In genomic region chr3:130276203-130276803, GRCh38 we compare ENCODE assay signal across 9 cellular contexts.
A peak's percentile ranks its signal among the peaks of the same experiment; 100 is the strongest.
DNase-seq lines count a peak whose midpoint lies in the region; ATAC-seq and TF ChIP-seq lines count a peak whose summit lies in the region.
"Had no signal": no experiment of that assay in that cellular context is flagged by ENCODE, and none has a peak within 500 bp of the region (broad histone marks: within the 10 kb centered on the region; RNA-seq: fewer than 3 reads in every experiment).

No MANE protein-coding gene starts in this region.

- H3K27ac ChIP-seq in lower lobe of right lung: no peak overlapping the region

- no peaks in the 10 kb centered on the region for H3K4me1 Mint-ChIP-seq in stimulated activated naive CD8-positive, alpha-beta T cell treated with anti-CD3 and anti-CD28 coated beads, Interleukin-15, amount 100 ng/mL, for 72 hours

- no peaks in the 10 kb centered on the region for H3K36me3 ChIP-seq in lower lobe of right lung

- peak; percentile 94 for TF ChIP-seq CTCF in choroid plexus epithelial cell (conservative IDR thresholded peaks at IDR 0.05; ENCODE audit: low read depth, low read length)
- TF ChIP-seq CTCF in lower lobe of right lung (IDR thresholded peaks at IDR 0.05): peak; percentile 68

- H3K9me3 ChIP-seq in lower lobe of right lung: no peaks in the 10 kb centered on the region

- H3K4me3 ChIP-seq in choroid plexus epithelial cell (ENCODE audit: low read depth, low read length) (no peak overlapping the region), lower lobe of right lung (no peak overlapping the region)

- peaks cover 20% of the 10 kb centered on the region for H3K27me3 Mint-ChIP-seq in stimulated activated naive CD8-positive, alpha-beta T cell treated with anti-CD3 and anti-CD28 coated beads, Interleukin-15, amount 100 ng/mL, for 72 hours

- H3K4me3 Mint-ChIP-seq in stimulated activated naive CD8-positive, alpha-beta T cell treated with anti-CD3 and anti-CD28 coated beads, Interleukin-15, amount 100 ng/mL, for 72 hours: no peak overlapping the region
- H3K4me3 Mint-ChIP-seq: stimulated activated naive CD8-positive, alpha-beta T cell treated with anti-CD3 and anti-CD28 coated beads, Interleukin-15, Interleukin-2, amounts not matched to agents 100 ng/mL and 50 ng/mL, for 24 hours had no signal

- intact Hi-C loops in lower lobe of right lung (cut with DNase I): no loop called here

- H3K9me3 Mint-ChIP-seq in stimulated activated naive CD8-positive, alpha-beta T cell treated with anti-CD3 and anti-CD28 coated beads, Interleukin-15, amount 100 ng/mL, for 72 hours: no peaks in the 10 kb centered on the region
- H3K9me3 Mint-ChIP-seq: stimulated activated naive CD8-positive, alpha-beta T cell treated with anti-CD3 and anti-CD28 coated beads, Interleukin-15, Interleukin-2, amounts not matched to agents 100 ng/mL and 50 ng/mL, for 24 hours had no signal

- H3K27ac Mint-ChIP-seq in stimulated activated naive CD8-positive, alpha-beta T cell treated with anti-CD3 and anti-CD28 coated beads, Interleukin-15, amount 100 ng/mL, for 72 hours: no peak overlapping the region
- H3K27ac Mint-ChIP-seq: stimulated activated naive CD8-positive, alpha-beta T cell treated with anti-CD3 and anti-CD28 coated beads, Interleukin-15, Interleukin-2, amounts not matched to agents 100 ng/mL and 50 ng/mL, for 24 hours had no signal

- DNase-seq in stimulated activated naive CD8-positive, alpha-beta T cell treated with anti-CD3 and anti-CD28 coated beads, Interleukin-15, amount 100 ng/mL, for 72 hours: peak in 1 of 2 donors; percentile 10
- DNase-seq in stimulated activated naive CD8-positive, alpha-beta T cell treated with anti-CD3 and anti-CD28 coated beads, Interleukin-15, Interleukin-2, amounts not matched to agents 100 U/mL and 50 U/mL, for 24 hours: no peak
- DNase-seq in HuH-7 (ENCODE audit: low spot score): peak; percentile 50
- DNase-seq in NOMO-1 treated with dmso at 0.1 percent for 144 hours (lab: John Stamatoyannopoulos, UW; ENCODE audit: unreplicated experiment): peak; percentile 38
- peak; percentile 84 for DNase-seq in choroid plexus epithelial cell (ENCODE audit: low read depth)
- DNase-seq in lower lobe of right lung: no peak
- no peak for DNase-seq in cortex of kidney (lab: John Stamatoyannopoulos, UW)
- DNase-seq in UCSD-AML1 (lab: John Stamatoyannopoulos, UW; ENCODE audit: unreplicated experiment): no peak

- ATAC-seq in stimulated activated naive CD8-positive, alpha-beta T cell treated with anti-CD3 and anti-CD28 coated beads, Interleukin-15, amount 100 ng/mL, for 72 hours: peak; percentile 71
- no peak for ATAC-seq in stimulated activated naive CD8-positive, alpha-beta T cell treated with anti-CD3 and anti-CD28 coated beads, Interleukin-15, Interleukin-2, amounts not matched to agents 100 U/mL and 50 U/mL, for 24 hours
- ATAC-seq in lower lobe of right lung: peak; percentile 73 to 83

- H3K4me1 ChIP-seq in lower lobe of right lung: no peaks in the 10 kb centered on the region

- H3K27me3 ChIP-seq in lower lobe of right lung (ENCODE audit: low read depth): no peaks in the 10 kb centered on the region

Comparison
In these comparisons a context has a peak if more than half of its experiments do, and no peak if none do; other contexts are left out.
1. DNase-seq: peak in HuH-7 (single experiment), NOMO-1 treated with dmso at 0.1 percent for 144 hours (single experiment) and choroid plexus epithelial cell (single experiment); none in stimulated activated naive CD8-positive, alpha-beta T cell treated with anti-CD3 and anti-CD28 coated beads, Interleukin-15, Interleukin-2, amounts not matched to agents 100 U/mL and 50 U/mL, for 24 hours (single experiment), lower lobe of right lung (single experiment), cortex of kidney (single experiment) and UCSD-AML1 (single experiment).